8 cellular contexts compared by ENCODE assay signal in genomic region chr6:24902782-24903181, GRCh38. TPM values are rescaled to one million over a fixed set of nuclear protein-coding genes. Genes with fewer than 3 reads are reported as not detected.
DNase-seq lines count a peak whose midpoint lies in the region; ATAC-seq and TF ChIP-seq lines count a peak whose summit lies in the region.
"Had no signal": no experiment of that assay in that cellular context is flagged by ENCODE, and none has a peak within 500 bp of the region (broad histone marks: within the 10 kb centered on the region; RNA-seq: fewer than 3 reads in every experiment).

No MANE protein-coding gene starts in this region.

- intact Hi-C loops in gastrocnemius medialis (cut with DNase I; ENCODE audit: low total_unique reads) (no loop called here), dorsolateral prefrontal cortex (cut with DNase I) (no loop called here)

- in situ Hi-C loops in gastrocnemius medialis (cut with MboI; ENCODE audit: low sequenced_read_pairs in 4 of 4) = no loop called here

- H3K4me3 ChIP-seq in gastrocnemius medialis (no peak overlapping the region), dorsolateral prefrontal cortex (no peak overlapping the region)

- peaks cover 56 to 59% of the 10 kb centered on the region in 2 donors for H3K4me1 ChIP-seq in gastrocnemius medialis

- DNase-seq in GM03348 (ENCODE audit: low spot score) (peak; percentile 69), RPMI7951 (ENCODE audit: low read depth) (peak; percentile 66), gastrocnemius medialis (peak; percentile 61 to 83), dorsolateral prefrontal cortex (no peak), mucosa of gallbladder (ENCODE audit: low spot score) (no peak)
- no peak for DNase-seq in central memory CD8-positive, alpha-beta T cell (ENCODE audit: low spot score in 2 of 2)
- DNase-seq: posterior cingulate gyrus had no signal

- H3K9me3 ChIP-seq in gastrocnemius medialis = no peaks in the 10 kb centered on the region

- H3K27ac Mint-ChIP-seq in central memory CD8-positive, alpha-beta T cell (ENCODE audit: low read depth) = peak overlapping the region; percentile 83

- H3K27me3 ChIP-seq in gastrocnemius medialis = no peaks in the 10 kb centered on the region
- peaks cover 0 to 4% (median 0%) of the 10 kb centered on the region in 45 donors for H3K27me3 ChIP-seq in dorsolateral prefrontal cortex

- peaks cover 73% of the 10 kb centered on the region for H3K36me3 Mint-ChIP-seq in central memory CD8-positive, alpha-beta T cell (ENCODE audit: insufficient read depth)

- H3K36me3 ChIP-seq in gastrocnemius medialis = no peaks in the 10 kb centered on the region

- peak overlapping the region; percentile 56 to 93 (median 82) for H3K27ac ChIP-seq in gastrocnemius medialis
- no peak overlapping the region for H3K27ac ChIP-seq in dorsolateral prefrontal cortex

- H3K27me3 Mint-ChIP-seq in central memory CD8-positive, alpha-beta T cell = no peaks in the 10 kb centered on the region

- peak overlapping the region; percentile 48 for H3K4me3 Mint-ChIP-seq in central memory CD8-positive, alpha-beta T cell

- H3K4me1 Mint-ChIP-seq in central memory CD8-positive, alpha-beta T cell = peaks cover 93% of the 10 kb centered on the region

- peak in 3 of 5 experiments; percentile 12 to 26 (median 17) for TF ChIP-seq CTCF in gastrocnemius medialis (IDR thresholded peaks at IDR 0.05 in 4 of 5, conservative IDR thresholded peaks at IDR 0.05 in 1 of 5)
- TF ChIP-seq CTCF in dorsolateral prefrontal cortex (IDR thresholded peaks at IDR 0.05 in 54 of 56, conservative IDR thresholded peaks at IDR 0.05 in 2 of 56; ENCODE audit: low read depth in 1 of 56, partially characterized antibody in 56 of 56) = no peak

- peak in 1 of 2 donors; percentile 30 for TF ChIP-seq POLR2A in gastrocnemius medialis (IDR thresholded peaks at IDR 0.05)

- ATAC-seq in central memory CD8-positive, alpha-beta T cell (replicated peaks; ENCODE audit: extremely low read depth, poor library complexity, severe bottlenecking) = no peak
- ATAC-seq in gastrocnemius medialis (peak; percentile 79 to 95), HG03442 (IDR thresholded peaks at IDR 0.05; ENCODE audit: unreplicated experiment) (no peak)

- H3K9me3 Mint-ChIP-seq in central memory CD8-positive, alpha-beta T cell = no peaks in the 10 kb centered on the region

RNA-seq across cellular contexts. Expression of gene RIPOR2, which starts 33.0 kb away (rescaled TPM):
- 0.68 and 0.72 TPM in 2 replicates for total RNA-seq in RPMI7951 (2014; rRNA removed; shearing (Covaris generic))
- total RNA-seq in gastrocnemius medialis = 10 to 100 TPM in 3 of 4 donors, 1 to 10 TPM in 1; 5.2 to 34.0 (median 21.2) TPM
- total RNA-seq in dorsolateral prefrontal cortex = 10 to 100 TPM; 14.0 to 57.7 (median 34.7) TPM
- total RNA-seq in mucosa of gallbladder = 3.2 TPM

Comparison
In these comparisons a context has a peak if more than half of its experiments do, and no peak if none do; other contexts are left out.
1. DNase-seq: peak in GM03348 (single experiment), RPMI7951 (single experiment) and gastrocnemius medialis (2 of 2); none in central memory CD8-positive, alpha-beta T cell (0 of 2), dorsolateral prefrontal cortex (0 of 10) and mucosa of gallbladder (single experiment).
2. ATAC-seq: peak in gastrocnemius medialis (2 of 2); none in central memory CD8-positive, alpha-beta T cell (single experiment) and HG03442 (single experiment).
3. H3K27ac ChIP-seq: peak in gastrocnemius medialis (4 of 4); none in dorsolateral prefrontal cortex (0 of 59).
4. CTCF ChIP-seq: peak in gastrocnemius medialis (3 of 5); none in dorsolateral prefrontal cortex (0 of 56).